ENCODE assay signal across 10 cellular contexts in the genomic region with DNA sequence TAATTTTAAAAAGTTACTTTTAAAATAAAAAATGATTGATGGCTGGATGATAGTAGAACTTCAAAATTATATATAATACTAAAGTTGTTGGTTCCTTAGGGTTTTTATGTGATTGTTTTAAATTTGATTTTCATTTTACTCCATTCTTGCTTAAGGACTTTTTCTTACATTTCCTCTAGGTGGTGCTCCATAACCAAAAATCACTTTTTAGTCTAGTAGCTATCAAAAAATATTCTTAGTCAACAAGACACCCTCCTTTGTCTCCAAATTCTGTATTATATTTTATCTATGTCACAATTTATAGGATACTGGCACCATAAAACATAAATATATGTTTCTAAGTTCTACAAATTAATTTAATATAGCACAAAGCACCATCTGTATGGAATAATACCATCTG.
DNase-seq lines count a peak whose midpoint lies in the region; ATAC-seq and TF ChIP-seq lines count a peak whose summit lies in the region.
"Had no signal": no experiment of that assay in that cellular context is flagged by ENCODE, and none has a peak within 500 bp of the region (broad histone marks: within the 10 kb centered on the region; RNA-seq: fewer than 3 reads in every experiment).

No MANE protein-coding gene starts in this region.

- CTCF ChIA-PET in HEK293T (lab: Yijun Ruan, JAX), result no interaction called here

- no peaks in the 10 kb centered on the region for H3K4me1 ChIP-seq in body of pancreas
- H3K4me1 ChIP-seq: BLaER1 treated with 17β-estradiol and CSF1 and Interleukin-3, amounts not matched to agents 10 nM and 100 nM had no signal

- intact Hi-C loops in body of pancreas (cut with DNase I), result no loop called here

- POLR2A ChIA-PET in HEK293T (lab: Yijun Ruan, JAX), result no interaction called here

- no peaks in the 10 kb centered on the region for H3K36me3 ChIP-seq in body of pancreas (replicated peaks in 1 of 2; ENCODE audit: insufficient read depth in 1 of 2, low read depth in 2 of 2)
- H3K36me3 ChIP-seq: BLaER1 treated with 17β-estradiol and CSF1 and Interleukin-3, amounts not matched to agents 10 nM and 100 nM had no signal

- no peaks in the 10 kb centered on the region for H3K9me3 ChIP-seq in body of pancreas
- H3K9me3 ChIP-seq: BLaER1 treated with 17β-estradiol and CSF1 and Interleukin-3, amounts not matched to agents 10 nM and 100 nM had no signal

- no peak for TF ChIP-seq POLR2A in body of pancreas (IDR thresholded peaks at IDR 0.05)

- H3K4me3 ChIP-seq in body of pancreas, result no peak overlapping the region
- H3K4me3 ChIP-seq: BLaER1 treated with 17β-estradiol and CSF1 and Interleukin-3, amounts not matched to agents 10 nM and 100 nM; skin epidermis had no signal

- no peak overlapping the region for H3K27ac ChIP-seq in body of pancreas
- H3K27ac ChIP-seq: BLaER1 treated with 17β-estradiol and CSF1 and Interleukin-3, amounts not matched to agents 10 nM and 100 nM; skin epidermis had no signal

- H3K27me3 ChIP-seq in body of pancreas, result no peaks in the 10 kb centered on the region

- TF ChIP-seq CTCF in body of pancreas (IDR thresholded peaks at IDR 0.05), result peak in 6 of 7 experiments; percentile 23 to 54 (median 42)

- peak; percentile 8 for DNase-seq in NCI-H2196 (lab: John Stamatoyannopoulos, UW; ENCODE audit: unreplicated experiment)
- no peak for DNase-seq in NCI-H2196 treated with DMSO at 0.1 percent for 48 hours (lab: John Stamatoyannopoulos, UW; ENCODE audit: unreplicated experiment)
- peak; percentile 52 for DNase-seq in M059J (ENCODE audit: low read depth)
- DNase-seq in body of pancreas, result no peak
- peak; percentile 35 for DNase-seq in medulla oblongata (ENCODE audit: extremely low spot score)
- no peak for DNase-seq in T-helper 9 cell
- DNase-seq in HEK293T (ENCODE audit: extremely low spot score), result no peak
- no peak for DNase-seq in NCI-H1048 (lab: John Stamatoyannopoulos, UW)

- no peak for ATAC-seq in body of pancreas

TF ChIP-seq in HEK293T, 16 proteins besides CTCF, POLR2A, EP300 and RAD21:
- no peak for TF ChIP-seq PKNOX1 (IDR thresholded peaks at IDR 0.05)

Comparison
In these comparisons a context has a peak if more than half of its experiments do, and no peak if none do; other contexts are left out.
1. DNase-seq: peak in NCI-H2196 (single experiment), M059J (single experiment) and medulla oblongata (single experiment); none in NCI-H2196 treated with DMSO at 0.1 percent for 48 hours (single experiment), body of pancreas (0 of 4), T-helper 9 cell (single experiment), HEK293T (single experiment) and NCI-H1048 (single experiment).